In the genomic region with DNA sequence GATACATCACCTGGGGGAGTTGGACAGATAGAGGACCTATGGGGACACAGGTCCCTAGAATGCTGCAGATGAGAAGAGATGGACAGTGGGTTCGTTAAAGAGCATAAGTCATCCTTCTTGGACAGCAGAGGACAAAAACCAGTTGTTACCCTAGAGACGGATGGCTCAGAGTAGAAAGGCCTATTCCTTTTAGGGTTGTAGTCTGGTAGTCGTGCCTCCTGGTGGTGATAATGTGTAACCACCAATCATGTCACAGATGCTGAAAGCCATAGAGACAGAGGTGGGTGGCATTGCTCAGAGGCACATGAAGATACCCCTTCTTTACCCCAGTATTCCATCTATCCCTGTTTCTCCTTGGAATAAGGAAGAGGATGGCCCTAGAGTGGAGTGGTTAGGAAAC, we compare ENCODE assay signal across 14 cellular contexts.
DNase-seq lines count a peak whose midpoint lies in the region; ATAC-seq and TF ChIP-seq lines count a peak whose summit lies in the region.
"Had no signal": no experiment of that assay in that cellular context is flagged by ENCODE, and none has a peak within 500 bp of the region (broad histone marks: within the 10 kb centered on the region; RNA-seq: fewer than 3 reads in every experiment).

No MANE protein-coding gene starts in this region.

- no peaks in the 10 kb centered on the region for H3K27me3 ChIP-seq in right lobe of liver

- H3K4me1 Mint-ChIP-seq in activated CD8-positive, alpha-beta memory T cell treated with anti-CD3 and anti-CD28 coated beads, Interleukin-2, amount 10 ng/mL, durations not matched to agents 7 days and 5 days, result no peaks in the 10 kb centered on the region
- H3K4me1 Mint-ChIP-seq: activated CD4-positive, alpha-beta T cell treated with anti-CD3 and anti-CD28 coated beads for 36 hours had no signal

- H3K27ac Mint-ChIP-seq in activated CD8-positive, alpha-beta memory T cell treated with anti-CD3 and anti-CD28 coated beads, Interleukin-2, amount 10 ng/mL, durations not matched to agents 7 days and 5 days, result no peak overlapping the region
- H3K27ac Mint-ChIP-seq: activated CD4-positive, alpha-beta T cell treated with anti-CD3 and anti-CD28 coated beads for 36 hours had no signal

- ATAC-seq in HG03521 (IDR thresholded peaks at IDR 0.05; ENCODE audit: unreplicated experiment), result peak; percentile 47
- ATAC-seq in GM18502 (IDR thresholded peaks at IDR 0.05; ENCODE audit: poor library complexity, unreplicated experiment), result no peak
- no peak for ATAC-seq in activated CD8-positive, alpha-beta memory T cell treated with anti-CD3 and anti-CD28 coated beads, Interleukin-2, amount 10 ng/mL, durations not matched to agents 7 days and 5 days
- no peak for ATAC-seq in right lobe of liver
- ATAC-seq: activated CD4-positive, alpha-beta T cell treated with anti-CD3 and anti-CD28 coated beads for 36 hours; heart right ventricle had no signal

- H3K36me3 ChIP-seq in right lobe of liver, result no peaks in the 10 kb centered on the region
- H3K36me3 ChIP-seq: heart right ventricle had no signal

- no peak for TF ChIP-seq POLR2A in right lobe of liver (IDR thresholded peaks at IDR 0.05)

- WGBS in right lobe of liver (ENCODE audit: insufficient coverage, low coverage, low lambda C conversion rate, missing lambda C conversion rate), result 35% methylated on average over 2 of the region's 3 CpGs

- no peak overlapping the region for H3K27ac ChIP-seq in right lobe of liver
- H3K27ac ChIP-seq: coronary artery, heart right ventricle had no signal

- peak; percentile 24 for TF ChIP-seq CTCF in cardiac fibroblast (IDR thresholded peaks at IDR 0.05; ENCODE audit: low read depth, low read length)
- peak; percentile 23 for TF ChIP-seq CTCF in retinal pigment epithelial cell (conservative IDR thresholded peaks at IDR 0.05; ENCODE audit: low read depth, low read length)
- no peak for TF ChIP-seq CTCF in right lobe of liver (IDR thresholded peaks at IDR 0.05)

- no peaks in the 10 kb centered on the region for H3K4me1 ChIP-seq in right lobe of liver
- H3K4me1 ChIP-seq: heart right ventricle had no signal

- H3K4me3 Mint-ChIP-seq in activated CD8-positive, alpha-beta memory T cell treated with anti-CD3 and anti-CD28 coated beads, Interleukin-2, amount 10 ng/mL, durations not matched to agents 7 days and 5 days, result no peak overlapping the region
- H3K4me3 Mint-ChIP-seq: activated CD4-positive, alpha-beta T cell treated with anti-CD3 and anti-CD28 coated beads for 36 hours had no signal

- H3K4me3 ChIP-seq in cardiac fibroblast (replicated peaks in 1 of 2; ENCODE audit: low read depth in 2 of 2, low read length in 2 of 2) (no peak overlapping the region), retinal pigment epithelial cell (ENCODE audit: low read length) (no peak overlapping the region), right lobe of liver (no peak overlapping the region)
- H3K4me3 ChIP-seq: coronary artery, heart right ventricle had no signal

- CTCF ChIA-PET in activated CD8-positive, alpha-beta memory T cell treated with anti-CD3 and anti-CD28 coated beads, Interleukin-2, amount 10 ng/mL, durations not matched to agents 7 days and 5 days (lab: Charles Lee), result no interaction called here

- intact Hi-C loops in right lobe of liver (cut with DNase I), result no loop called here

- no peaks in the 10 kb centered on the region for H3K36me3 Mint-ChIP-seq in activated CD8-positive, alpha-beta memory T cell treated with anti-CD3 and anti-CD28 coated beads, Interleukin-2, amount 10 ng/mL, durations not matched to agents 7 days and 5 days

- no peaks in the 10 kb centered on the region for H3K9me3 ChIP-seq in right lobe of liver
- H3K9me3 ChIP-seq: heart right ventricle had no signal

- DNase-seq in DMS 273 (lab: John Stamatoyannopoulos, UW; ENCODE audit: unreplicated experiment) (peak; percentile 1), DMS 273 treated with DMSO at 0.1 percent for 48 hours (lab: John Stamatoyannopoulos, UW) (no peak), cardiac fibroblast (ENCODE audit: low read depth in 2 of 2) (peak in 1 of 2 donors; percentile 34), retinal pigment epithelial cell (ENCODE audit: low read depth) (no peak), right lobe of liver (no peak)
- no peak for DNase-seq in activated CD8-positive, alpha-beta memory T cell treated with anti-CD3 and anti-CD28 coated beads, Interleukin-2, amount 10 ng/mL, durations not matched to agents 7 days and 5 days
- DNase-seq: 8988T; activated CD4-positive, alpha-beta T cell treated with anti-CD3 and anti-CD28 coated beads for 36 hours; heart right ventricle; retina; SHP77 treated with DMSO at 0.1 percent for 48 hours had no signal

- H3K27me3 Mint-ChIP-seq in activated CD8-positive, alpha-beta memory T cell treated with anti-CD3 and anti-CD28 coated beads, Interleukin-2, amount 10 ng/mL, durations not matched to agents 7 days and 5 days, result no peaks in the 10 kb centered on the region
- H3K27me3 Mint-ChIP-seq: activated CD4-positive, alpha-beta T cell treated with anti-CD3 and anti-CD28 coated beads for 36 hours had no signal

- H3K9me3 Mint-ChIP-seq in activated CD8-positive, alpha-beta memory T cell treated with anti-CD3 and anti-CD28 coated beads, Interleukin-2, amount 10 ng/mL, durations not matched to agents 7 days and 5 days (ENCODE audit: low read depth), result no peaks in the 10 kb centered on the region

Comparison
In these comparisons a context has a peak if more than half of its experiments do, and no peak if none do; other contexts are left out.
1. CTCF ChIP-seq: peak in cardiac fibroblast (single experiment) and retinal pigment epithelial cell (single experiment); none in right lobe of liver (0 of 4).